ENCODE assay signal across 1 cellular context in genomic region chr14:68795602-68796417, GRCh38.
TF ChIP-seq lines count a peak whose summit lies in the region.

No MANE protein-coding gene starts in this region.

TF ChIP-seq in K562, 482 proteins besides CTCF, POLR2A, EP300 and RAD21 (continued from another document and continues in another):
- TF ChIP-seq, protein P1, sequence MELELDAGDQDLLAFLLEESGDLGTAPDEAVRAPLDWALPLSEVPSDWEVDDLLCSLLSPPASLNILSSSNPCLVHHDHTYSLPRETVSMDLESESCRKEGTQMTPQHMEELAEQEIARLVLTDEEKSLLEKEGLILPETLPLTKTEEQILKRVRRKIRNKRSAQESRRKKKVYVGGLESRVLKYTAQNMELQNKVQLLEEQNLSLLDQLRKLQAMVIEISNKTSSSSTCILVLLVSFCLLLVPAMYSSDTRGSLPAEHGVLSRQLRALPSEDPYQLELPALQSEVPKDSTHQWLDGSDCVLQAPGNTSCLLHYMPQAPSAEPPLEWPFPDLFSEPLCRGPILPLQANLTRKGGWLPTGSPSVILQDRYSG (tag; conservative IDR thresholded peaks at IDR 0.05; ENCODE audit: low read depth): no peak
- TF ChIP-seq ZNF79 (CRISPR knock-in tag; IDR thresholded peaks at IDR 0.05; ENCODE audit: low read depth) (no peak), ZNF232 (CRISPR knock-in tag; IDR thresholded peaks at IDR 0.05) (no peak), BACH1 (tag; IDR thresholded peaks at IDR 0.05) (no peak), KAT8 (IDR thresholded peaks at IDR 0.05; ENCODE audit: low read depth) (no peak), E2F3 (CRISPR knock-in tag; IDR thresholded peaks at IDR 0.05) (peak; percentile 70; the same call in 1 of the 2 replicates), MNT (conservative IDR thresholded peaks at IDR 0.05) (peak in 1 of 2 experiments; percentile 43; a peak in 1 of 4 replicates), SMARCE1 (IDR thresholded peaks at IDR 0.05) (no peak), ZBTB12 (CRISPR knock-in tag; IDR thresholded peaks at IDR 0.05) (no peak), ZNF695 (CRISPR knock-in tag; IDR thresholded peaks at IDR 0.05) (no peak), DDX20 (tag; IDR thresholded peaks at IDR 0.05; ENCODE audit: low read depth) (no peak), SMARCA5 (IDR thresholded peaks at IDR 0.05) (no peak), TOE1 (IDR thresholded peaks at IDR 0.05; ENCODE audit: borderline replicate concordance) (peak; percentile 31; the same call in 1 of the 2 replicates), TOE1 (CRISPR knock-in tag; IDR thresholded peaks at IDR 0.05; ENCODE audit: borderline replicate concordance, low read depth) (no peak), NELFE (IDR thresholded peaks at IDR 0.05; ENCODE audit: insufficient read depth, insufficient read length) (no peak), CBX2 (IDR thresholded peaks at IDR 0.05; ENCODE audit: insufficient read depth, low read length, poor library complexity, severe bottlenecking) (no peak), NUFIP1 (IDR thresholded peaks at IDR 0.05; ENCODE audit: partially characterized antibody) (no peak), TBL1XR1 (IDR thresholded peaks at IDR 0.05; ENCODE audit: low read length in 2 of 2) (no peak), ZFPM2 (CRISPR knock-in tag; IDR thresholded peaks at IDR 0.05) (no peak), PHF20 (IDR thresholded peaks at IDR 0.05; ENCODE audit: partially characterized antibody) (no peak), CBFA2T3 (IDR thresholded peaks at IDR 0.05) (no peak), ASH1L (IDR thresholded peaks at IDR 0.05; ENCODE audit: borderline replicate concordance, low read depth, partially characterized antibody) (no peak), SIX5 (IDR thresholded peaks at IDR 0.05; ENCODE audit: borderline replicate concordance in 1 of 2, insufficient read depth in 1 of 2, low read depth in 1 of 2, low read length in 2 of 2) (no peak), ATF2 (CRISPR knock-in tag; IDR thresholded peaks at IDR 0.05) (no peak), ZNF589 (CRISPR knock-in tag; IDR thresholded peaks at IDR 0.05; ENCODE audit: low read depth) (no peak), ZKSCAN8 (CRISPR knock-in tag; IDR thresholded peaks at IDR 0.05) (no peak), MAFG (tag; conservative IDR thresholded peaks at IDR 0.05) (no peak), ZNF764 (CRISPR knock-in tag; IDR thresholded peaks at IDR 0.05; ENCODE audit: low read depth) (no peak), PKNOX1 (IDR thresholded peaks at IDR 0.05) (no peak), MTF1 (CRISPR knock-in tag; IDR thresholded peaks at IDR 0.05; ENCODE audit: borderline replicate concordance) (no peak), MTA3 (IDR thresholded peaks at IDR 0.05; ENCODE audit: borderline replicate concordance) (no peak), ZNF280B (CRISPR knock-in tag; IDR thresholded peaks at IDR 0.05) (no peak), ZC3H11A (IDR thresholded peaks at IDR 0.05; ENCODE audit: low read depth, low read length) (no peak), GTF3C2 (IDR thresholded peaks at IDR 0.05; ENCODE audit: borderline replicate concordance, extremely low read depth, insufficient read length) (no peak), ZNF311 (CRISPR knock-in tag; IDR thresholded peaks at IDR 0.05) (no peak), KLF10 (CRISPR knock-in tag; IDR thresholded peaks at IDR 0.05) (no peak), ETS1 (conservative IDR thresholded peaks at IDR 0.05; ENCODE audit: control insufficient read depth, low read depth, low read length) (no peak), ARNT (IDR thresholded peaks at IDR 0.05) (no peak), POLR3A (IDR thresholded peaks at IDR 0.05; ENCODE audit: borderline replicate concordance, extremely low read depth, insufficient read depth, insufficient read length) (no peak), CBFB (CRISPR knock-in tag; IDR thresholded peaks at IDR 0.05) (no peak), MECOM (CRISPR knock-in tag; IDR thresholded peaks at IDR 0.05) (no peak), TSC22D4 (tag; IDR thresholded peaks at IDR 0.05) (no peak)
- TF ChIP-seq, protein P2, sequence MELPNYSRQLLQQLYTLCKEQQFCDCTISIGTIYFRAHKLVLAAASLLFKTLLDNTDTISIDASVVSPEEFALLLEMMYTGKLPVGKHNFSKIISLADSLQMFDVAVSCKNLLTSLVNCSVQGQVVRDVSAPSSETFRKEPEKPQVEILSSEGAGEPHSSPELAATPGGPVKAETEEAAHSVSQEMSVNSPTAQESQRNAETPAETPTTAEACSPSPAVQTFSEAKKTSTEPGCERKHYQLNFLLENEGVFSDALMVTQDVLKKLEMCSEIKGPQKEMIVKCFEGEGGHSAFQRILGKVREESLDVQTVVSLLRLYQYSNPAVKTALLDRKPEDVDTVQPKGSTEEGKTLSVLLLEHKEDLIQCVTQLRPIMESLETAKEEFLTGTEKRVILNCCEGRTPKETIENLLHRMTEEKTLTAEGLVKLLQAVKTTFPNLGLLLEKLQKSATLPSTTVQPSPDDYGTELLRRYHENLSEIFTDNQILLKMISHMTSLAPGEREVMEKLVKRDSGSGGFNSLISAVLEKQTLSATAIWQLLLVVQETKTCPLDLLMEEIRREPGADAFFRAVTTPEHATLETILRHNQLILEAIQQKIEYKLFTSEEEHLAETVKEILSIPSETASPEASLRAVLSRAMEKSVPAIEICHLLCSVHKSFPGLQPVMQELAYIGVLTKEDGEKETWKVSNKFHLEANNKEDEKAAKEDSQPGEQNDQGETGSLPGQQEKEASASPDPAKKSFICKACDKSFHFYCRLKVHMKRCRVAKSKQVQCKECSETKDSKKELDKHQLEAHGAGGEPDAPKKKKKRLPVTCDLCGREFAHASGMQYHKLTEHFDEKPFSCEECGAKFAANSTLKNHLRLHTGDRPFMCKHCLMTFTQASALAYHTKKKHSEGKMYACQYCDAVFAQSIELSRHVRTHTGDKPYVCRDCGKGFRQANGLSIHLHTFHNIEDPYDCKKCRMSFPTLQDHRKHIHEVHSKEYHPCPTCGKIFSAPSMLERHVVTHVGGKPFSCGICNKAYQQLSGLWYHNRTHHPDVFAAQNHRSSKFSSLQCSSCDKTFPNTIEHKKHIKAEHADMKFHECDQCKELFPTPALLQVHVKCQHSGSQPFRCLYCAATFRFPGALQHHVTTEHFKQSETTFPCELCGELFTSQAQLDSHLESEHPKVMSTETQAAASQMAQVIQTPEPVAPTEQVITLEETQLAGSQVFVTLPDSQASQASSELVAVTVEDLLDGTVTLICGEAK (IDR thresholded peaks at IDR 0.05): peak; percentile 55; the same call in 1 of the 2 replicates
- TF ChIP-seq, protein P2 (CRISPR knock-in tag; IDR thresholded peaks at IDR 0.05): no peak
